In the genomic region with DNA sequence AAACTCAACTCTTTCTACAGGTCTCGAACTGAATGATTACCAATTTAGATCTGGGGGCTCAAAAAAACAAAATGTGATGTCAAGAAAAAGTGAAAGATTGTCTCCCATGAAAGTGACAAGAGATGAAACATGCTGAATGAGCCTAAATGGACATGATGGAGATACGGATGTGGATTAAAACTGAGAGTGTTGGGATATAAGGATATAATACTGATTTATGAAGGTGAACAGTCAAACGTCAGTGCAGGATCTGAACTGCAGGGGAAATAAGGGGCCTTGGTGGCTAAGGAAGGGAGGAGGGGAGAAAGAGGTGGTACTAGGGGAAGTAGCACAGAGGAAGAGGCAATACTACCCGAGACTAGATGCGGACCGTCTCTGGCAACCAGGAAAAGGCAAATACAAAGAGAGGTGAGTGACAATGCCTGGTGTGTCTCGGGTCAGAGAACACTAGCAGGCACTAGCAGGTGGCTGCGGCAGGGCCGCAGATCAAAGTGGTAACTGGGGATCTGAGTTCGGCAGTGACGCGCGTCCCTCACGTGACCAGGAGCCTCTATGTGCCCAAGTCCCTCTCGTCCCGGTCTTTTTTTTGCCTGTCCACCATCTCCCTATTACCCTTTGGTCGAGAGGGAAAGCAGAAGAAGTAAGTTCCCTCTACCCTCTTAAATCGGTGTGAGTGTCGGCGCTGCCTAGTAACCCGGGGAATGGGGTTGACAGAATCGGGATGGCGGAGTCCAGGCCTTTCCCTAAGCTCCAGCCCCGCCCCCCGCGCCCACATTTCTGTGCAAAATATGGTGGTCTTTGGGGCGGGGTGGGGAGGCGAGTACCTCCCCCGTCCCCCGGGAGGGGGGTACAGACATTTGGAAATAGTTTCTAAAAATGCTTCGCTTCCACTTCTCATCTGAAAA, we compare ENCODE assay signal across 7 cellular contexts. TPM values are rescaled to one million over a fixed set of nuclear protein-coding genes. Genes with fewer than 3 reads are reported as not detected.
A peak's percentile ranks its signal among the peaks of the same experiment; 100 is the strongest.
DNase-seq lines count a peak whose midpoint lies in the region; ATAC-seq, FAIRE-seq and TF ChIP-seq lines count a peak whose summit lies in the region.

A gene with protein sequence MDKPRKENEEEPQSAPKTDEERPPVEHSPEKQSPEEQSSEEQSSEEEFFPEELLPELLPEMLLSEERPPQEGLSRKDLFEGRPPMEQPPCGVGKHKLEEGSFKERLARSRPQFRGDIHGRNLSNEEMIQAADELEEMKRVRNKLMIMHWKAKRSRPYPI (plus strand): TSS at position 590 of the 905 bp plus-strand sequence. CDS start 942 bp downstream, outside the sequence.

- no peaks in the 10 kb centered on the region for H3K9me3 ChIP-seq in lower lobe of right lung

- no peaks in the 10 kb centered on the region for H3K36me3 ChIP-seq in lower lobe of right lung

- no peaks in the 10 kb centered on the region for H3K36me3 Mint-ChIP-seq in WTC11

- H3K4me1 Mint-ChIP-seq in WTC11: peaks cover 13% of the 10 kb centered on the region

- no peak for TF ChIP-seq CTCF in WTC11 (IDR thresholded peaks at IDR 0.05)
- no peak for TF ChIP-seq CTCF in lower lobe of right lung (IDR thresholded peaks at IDR 0.05)

- no peaks in the 10 kb centered on the region for H3K27me3 ChIP-seq in lower lobe of right lung (ENCODE audit: low read depth)

- POLR2A ChIA-PET in WTC11 (lab: Charles Lee): interaction anchor here (0.6 to 1.4 kb wide), 5 partner anchors 10 to 728 kb away, joined by 3 to 8 read pairs (median 5); no protein-coding TSS in a partner anchor

- CTCF ChIA-PET in WTC11 (lab: Charles Lee): interaction anchor here (1.1 to 2.2 kb wide), 7 partner anchors 10 to 217 kb away, joined by 3 to 23 read pairs (median 4); no protein-coding TSS in a partner anchor

- peak within 1 kb of the TSS; percentile 86 for H3K27ac ChIP-seq in lower lobe of right lung

- DNase-seq in GM18507 (ENCODE audit: extremely low spot score, insufficient read length, low read depth) (no peak), NCI-H1694 treated with DMSO at 0.1 percent for 48 hours (lab: John Stamatoyannopoulos, UW) (peak; percentile 50), WTC11 (ENCODE audit: low spot score) (peak; percentile 33), lower lobe of right lung (peak; percentile 74)
- peak; percentile 12 for DNase-seq in effector CD8-positive, alpha-beta T cell (lab: John Stamatoyannopoulos, UW)
- peak; percentile 54 for DNase-seq in stimulated activated CD8-positive, alpha-beta memory T cell treated with anti-CD3 and anti-CD28 coated beads, Interleukin-4, amount 100 ng/mL, for 48 hours

- peak; percentile 74 for ATAC-seq in HG02678 (IDR thresholded peaks at IDR 0.05; ENCODE audit: unreplicated experiment)
- peak; percentile 10 for ATAC-seq in WTC11
- peak; percentile 77 to 81 for ATAC-seq in lower lobe of right lung

- intact Hi-C loops in lower lobe of right lung (cut with DNase I): no loop called here

- H3K9me3 Mint-ChIP-seq in WTC11: no peaks in the 10 kb centered on the region

- peak within 1 kb of the TSS; percentile 90 for H3K4me3 Mint-ChIP-seq in WTC11

- peak within 1 kb of the TSS; percentile 67 for H3K4me3 ChIP-seq in lower lobe of right lung

- peaks cover 5% of the 10 kb centered on the region for H3K4me1 ChIP-seq in lower lobe of right lung

- peak; percentile 77 for FAIRE-seq in GM18507 (lab: Jason Lieb, UNC)

- H3K27me3 Mint-ChIP-seq in WTC11 (ENCODE audit: low read depth): no peaks in the 10 kb centered on the region

- H3K27ac Mint-ChIP-seq in WTC11: peak within 1 kb of the TSS; percentile 95

TF ChIP-seq in WTC11, 78 proteins besides CTCF, POLR2A, EP300 and RAD21:
- TF ChIP-seq, protein P1, sequence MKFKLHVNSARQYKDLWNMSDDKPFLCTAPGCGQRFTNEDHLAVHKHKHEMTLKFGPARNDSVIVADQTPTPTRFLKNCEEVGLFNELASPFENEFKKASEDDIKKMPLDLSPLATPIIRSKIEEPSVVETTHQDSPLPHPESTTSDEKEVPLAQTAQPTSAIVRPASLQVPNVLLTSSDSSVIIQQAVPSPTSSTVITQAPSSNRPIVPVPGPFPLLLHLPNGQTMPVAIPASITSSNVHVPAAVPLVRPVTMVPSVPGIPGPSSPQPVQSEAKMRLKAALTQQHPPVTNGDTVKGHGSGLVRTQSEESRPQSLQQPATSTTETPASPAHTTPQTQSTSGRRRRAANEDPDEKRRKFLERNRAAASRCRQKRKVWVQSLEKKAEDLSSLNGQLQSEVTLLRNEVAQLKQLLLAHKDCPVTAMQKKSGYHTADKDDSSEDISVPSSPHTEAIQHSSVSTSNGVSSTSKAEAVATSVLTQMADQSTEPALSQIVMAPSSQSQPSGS (CRISPR knock-in tag; IDR thresholded peaks at IDR 0.05; ENCODE audit: borderline replicate concordance, low read depth): no peak
- TF ChIP-seq ZNF416 (CRISPR knock-in tag; IDR thresholded peaks at IDR 0.05) (no peak), GRHL2 (CRISPR knock-in tag; IDR thresholded peaks at IDR 0.05; ENCODE audit: insufficient replicate concordance, severe bottlenecking) (no peak), JUN (CRISPR knock-in tag; IDR thresholded peaks at IDR 0.05) (no peak), SMAD3 (CRISPR knock-in tag; IDR thresholded peaks at IDR 0.05; ENCODE audit: borderline replicate concordance) (no peak)
- TF ChIP-seq, protein P2, sequence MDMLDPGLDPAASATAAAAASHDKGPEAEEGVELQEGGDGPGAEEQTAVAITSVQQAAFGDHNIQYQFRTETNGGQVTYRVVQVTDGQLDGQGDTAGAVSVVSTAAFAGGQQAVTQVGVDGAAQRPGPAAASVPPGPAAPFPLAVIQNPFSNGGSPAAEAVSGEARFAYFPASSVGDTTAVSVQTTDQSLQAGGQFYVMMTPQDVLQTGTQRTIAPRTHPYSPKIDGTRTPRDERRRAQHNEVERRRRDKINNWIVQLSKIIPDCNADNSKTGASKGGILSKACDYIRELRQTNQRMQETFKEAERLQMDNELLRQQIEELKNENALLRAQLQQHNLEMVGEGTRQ (CRISPR knock-in tag; IDR thresholded peaks at IDR 0.05): peak; percentile 93
- TF ChIP-seq, protein P3, sequence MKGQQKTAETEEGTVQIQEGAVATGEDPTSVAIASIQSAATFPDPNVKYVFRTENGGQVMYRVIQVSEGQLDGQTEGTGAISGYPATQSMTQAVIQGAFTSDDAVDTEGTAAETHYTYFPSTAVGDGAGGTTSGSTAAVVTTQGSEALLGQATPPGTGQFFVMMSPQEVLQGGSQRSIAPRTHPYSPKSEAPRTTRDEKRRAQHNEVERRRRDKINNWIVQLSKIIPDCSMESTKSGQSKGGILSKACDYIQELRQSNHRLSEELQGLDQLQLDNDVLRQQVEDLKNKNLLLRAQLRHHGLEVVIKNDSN (CRISPR knock-in tag; IDR thresholded peaks at IDR 0.05): peak; percentile 94
- TF ChIP-seq, protein P4, sequence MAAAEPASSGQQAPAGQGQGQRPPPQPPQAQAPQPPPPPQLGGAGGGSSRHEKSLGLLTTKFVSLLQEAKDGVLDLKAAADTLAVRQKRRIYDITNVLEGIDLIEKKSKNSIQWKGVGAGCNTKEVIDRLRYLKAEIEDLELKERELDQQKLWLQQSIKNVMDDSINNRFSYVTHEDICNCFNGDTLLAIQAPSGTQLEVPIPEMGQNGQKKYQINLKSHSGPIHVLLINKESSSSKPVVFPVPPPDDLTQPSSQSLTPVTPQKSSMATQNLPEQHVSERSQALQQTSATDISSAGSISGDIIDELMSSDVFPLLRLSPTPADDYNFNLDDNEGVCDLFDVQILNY (CRISPR knock-in tag; IDR thresholded peaks at IDR 0.05): no peak
- TF ChIP-seq, protein P5, sequence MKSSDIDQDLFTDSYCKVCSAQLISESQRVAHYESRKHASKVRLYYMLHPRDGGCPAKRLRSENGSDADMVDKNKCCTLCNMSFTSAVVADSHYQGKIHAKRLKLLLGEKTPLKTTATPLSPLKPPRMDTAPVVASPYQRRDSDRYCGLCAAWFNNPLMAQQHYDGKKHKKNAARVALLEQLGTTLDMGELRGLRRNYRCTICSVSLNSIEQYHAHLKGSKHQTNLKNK (CRISPR knock-in tag; IDR thresholded peaks at IDR 0.05): no peak
- TF ChIP-seq, protein P6, sequence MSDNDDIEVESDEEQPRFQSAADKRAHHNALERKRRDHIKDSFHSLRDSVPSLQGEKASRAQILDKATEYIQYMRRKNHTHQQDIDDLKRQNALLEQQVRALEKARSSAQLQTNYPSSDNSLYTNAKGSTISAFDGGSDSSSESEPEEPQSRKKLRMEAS (CRISPR knock-in tag; IDR thresholded peaks at IDR 0.05): no peak

RNA-seq across cellular contexts. Expression of the gene that starts here (rescaled TPM):
- total RNA-seq in WTC11 (2021) (4.6 to 4.9 TPM (median 4.7 TPM) in 3 replicates), lower lobe of right lung (25.5 TPM)

Comparison
In these comparisons a context has a peak if more than half of its experiments do, and no peak if none do; other contexts are left out.
1. ATAC-seq: peak in every context shown above with its lines; median percentile 79 in lower lobe of right lung; 74 in HG02678; 10 in WTC11.